Comparison of ENCODE assay signal across 1 cellular context in genomic region chr12:14948672-14949071, GRCh38.
TF ChIP-seq lines count a peak whose summit lies in the region.

No MANE protein-coding gene starts in this region.

TF ChIP-seq in GM23338, 12 proteins besides CTCF, POLR2A, EP300 and RAD21 (continued from another document):
- TF ChIP-seq REST (IDR thresholded peaks at IDR 0.05; ENCODE audit: unreplicated experiment) (no peak), NANOG (IDR thresholded peaks at IDR 0.05; ENCODE audit: borderline replicate concordance) (no peak), JUNB (IDR thresholded peaks at IDR 0.05; ENCODE audit: unreplicated experiment) (no peak), ETS1 (IDR thresholded peaks at IDR 0.05) (no peak), STAT1 (IDR thresholded peaks at IDR 0.05; ENCODE audit: unreplicated experiment) (no peak), ZNF114 (CRISPR knock-in tag; IDR thresholded peaks at IDR 0.05) (no peak)
